ENCODE assay signal across 21 cellular contexts in the genomic region with DNA sequence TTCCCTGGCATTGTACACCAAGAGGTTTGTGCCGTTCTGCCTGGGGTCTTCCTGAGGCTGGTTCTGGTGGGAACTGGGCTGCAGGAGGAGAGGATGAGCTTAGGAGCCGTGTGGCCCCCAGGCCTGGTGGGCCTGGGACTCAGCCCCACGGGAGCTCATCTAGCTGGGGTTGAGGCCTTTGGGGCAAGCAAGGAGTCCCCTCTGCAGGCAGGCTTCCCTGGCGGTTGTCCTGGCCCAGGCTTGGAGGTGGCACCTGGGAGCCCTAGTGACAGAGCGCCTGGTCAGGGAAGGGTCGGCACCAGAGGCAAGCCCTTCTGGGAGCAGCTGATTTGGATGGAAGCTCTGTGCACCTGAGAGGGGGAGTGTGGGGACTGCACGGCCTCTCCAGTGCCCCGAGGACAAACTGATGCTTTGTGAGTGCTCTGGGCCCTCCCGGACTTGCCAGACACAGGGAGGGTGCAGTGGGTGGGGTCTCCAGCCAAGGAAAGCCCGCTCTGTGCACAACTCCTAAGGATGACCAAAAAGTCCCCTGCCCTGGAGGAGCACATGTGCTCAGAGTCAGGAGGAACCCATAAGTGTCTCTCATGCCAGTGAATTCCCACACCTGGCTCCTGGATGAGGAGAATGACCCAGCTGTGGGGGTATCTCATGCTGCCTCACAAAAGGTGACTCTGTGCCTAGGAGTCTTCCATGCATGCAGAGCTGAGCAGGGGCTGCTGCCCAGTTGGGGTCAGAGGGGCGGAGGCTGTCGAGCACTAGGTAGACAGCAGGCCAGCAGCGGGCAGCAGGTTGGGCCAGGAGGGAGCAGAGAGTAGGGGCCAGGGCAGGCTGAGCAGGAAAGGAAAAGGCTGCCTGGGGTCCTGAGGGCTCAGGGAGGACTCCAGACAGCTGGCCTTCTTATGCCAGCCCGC. TPM values are rescaled to one million over a fixed set of nuclear protein-coding genes. Genes with fewer than 3 reads are reported as not detected.
DNase-seq lines count a peak whose midpoint lies in the region; FAIRE-seq and TF ChIP-seq lines count a peak whose summit lies in the region.
"Had no signal": no experiment of that assay in that cellular context is flagged by ENCODE, and none has a peak within 500 bp of the region (broad histone marks: within the 10 kb centered on the region; RNA-seq: fewer than 3 reads in every experiment).

No MANE protein-coding gene starts in this region.

- H3K79me2 ChIP-seq in PC-9 (ENCODE audit: low read depth), result no peaks in the 10 kb centered on the region
- H3K79me2 ChIP-seq: parathyroid adenoma had no signal

- no peaks in the 10 kb centered on the region for H3K36me3 ChIP-seq in PC-9 (ENCODE audit: low read depth)
- peaks cover 6% of the 10 kb centered on the region for H3K36me3 ChIP-seq in bronchial epithelial cell (ENCODE audit: control insufficient read depth, insufficient read depth, low read length)

- H3K9me2 ChIP-seq in PC-9 (ENCODE audit: insufficient read depth), result no peaks in the 10 kb centered on the region

- TF ChIP-seq CTCF in PC-9 (conservative IDR thresholded peaks at IDR 0.05) (no peak), bronchial epithelial cell (IDR thresholded peaks at IDR 0.05; ENCODE audit: insufficient read depth, low read length, severe bottlenecking) (no peak), lower leg skin (IDR thresholded peaks at IDR 0.05) (no peak)

- 64 to 72% methylated on average over 11 to 14 of the region's 14 CpGs for WGBS in lower leg skin, 2 donors

- no peaks in the 10 kb centered on the region for H3K27me3 ChIP-seq in PC-9 (ENCODE audit: insufficient read depth, low read depth)
- no peaks in the 10 kb centered on the region for H3K27me3 ChIP-seq in bronchial epithelial cell (ENCODE audit: control insufficient read depth, insufficient read depth, low read length)

- no peak for FAIRE-seq in bronchial epithelial cell (lab: Jason Lieb, UNC)
- no peak for FAIRE-seq in GM12891 (lab: Jason Lieb, UNC)
- FAIRE-seq in GM12892 (lab: Jason Lieb, UNC), result no peak

- H4K20me1 ChIP-seq in PC-9 (ENCODE audit: insufficient read depth), result no peaks in the 10 kb centered on the region

- no peak overlapping the region for H3K27ac ChIP-seq in PC-9
- H3K27ac ChIP-seq: parathyroid adenoma had no signal

- no peak overlapping the region for H3K4me3 ChIP-seq in PC-9
- peak overlapping the region; percentile 49 for H3K4me3 ChIP-seq in bronchial epithelial cell (ENCODE audit: low read depth, low read length)
- H3K4me3 ChIP-seq in lower leg skin (ENCODE audit: low read depth, poor library complexity, severe bottlenecking), result no peak overlapping the region

- CTCF ChIA-PET in PC-9 (lab: Charles Lee), result no interaction called here

- intact Hi-C loops in PC-9 (cut with micrococcal nuclease; ENCODE audit: unreplicated experiment), result no loop called here
- intact Hi-C loops in lower leg skin (cut with DNase I; ENCODE audit: low total_unique reads), result no loop called here

- no peak for TF ChIP-seq POLR2A in lower leg skin (IDR thresholded peaks at IDR 0.05)
- TF ChIP-seq POLR2A in GM12891 (IDR thresholded peaks at IDR 0.05; ENCODE audit: low read depth, low read length), result no peak
- no peak for TF ChIP-seq POLR2A in GM12892 (IDR thresholded peaks at IDR 0.05; ENCODE audit: low read depth, low read length)

- DNase-seq in PC-9 (no peak), bronchial epithelial cell (ENCODE audit: low read depth) (no peak), lower leg skin (ENCODE audit: low spot score in 2 of 2) (peak; percentile 10 to 77), GM12891 (ENCODE audit: insufficient read length, low spot score) (no peak), GM12892 (ENCODE audit: insufficient read length) (no peak), cerebellum (ENCODE audit: low spot score) (no peak)
- DNase-seq in stimulated activated CD8-positive, alpha-beta memory T cell treated with anti-CD3 and anti-CD28 coated beads, Interleukin-4, amount 100 ng/mL, for 48 hours, result peak; percentile 15
- DNase-seq: activated CD4-positive, alpha-beta T cell treated with anti-CD3 and anti-CD28 coated beads for 1 hour; activated CD8-positive, alpha-beta T cell treated with anti-CD3 and anti-CD28 coated beads, Interleukin-2, amount 10 ng/mL, durations not matched to agents 7 days and 5 days; CD4-positive, CD25-positive, alpha-beta regulatory T cell; central memory CD4-positive, alpha-beta T cell; effector CD8-positive, alpha-beta T cell; naive thymus-derived CD8-positive, alpha-beta T cell; NCI-H187; NCI-H2227 treated with DMSO at 0.1 percent for 48 hours; NCI-H82 had no signal

- H3K4me1 ChIP-seq in PC-9 (replicated peaks; ENCODE audit: insufficient read depth), result peaks cover 56% of the 10 kb centered on the region
- H3K4me1 ChIP-seq: parathyroid adenoma had no signal

- POLR2A ChIA-PET in PC-9 (lab: Charles Lee; ENCODE audit: unreplicated experiment), result interaction anchor here (0.7 kb wide), 1 partner anchor 31 kb away, joined by 3 read pairs; no protein-coding TSS in a partner anchor

- peak overlapping the region; percentile 42 for H3K4me2 ChIP-seq in PC-9

- no peak overlapping the region for H2AFZ ChIP-seq in PC-9
- H2AFZ ChIP-seq: parathyroid adenoma had no signal

- peaks cover 22% of the 10 kb centered on the region for H3F3A ChIP-seq in PC-9 (ENCODE audit: insufficient read depth, low read depth)

- BruUV-seq in PC-9 (replicated peaks; lab: Mats Ljungman, UMichigan), result no TSS peak

- no peaks in the 10 kb centered on the region for H3K9me3 ChIP-seq in PC-9 (ENCODE audit: insufficient read depth, low read depth)

TF ChIP-seq in GM12891, 5 proteins besides CTCF, POLR2A, EP300 and RAD21:
- no peak for TF ChIP-seq POLR2AphosphoS5 (IDR thresholded peaks at IDR 0.05; ENCODE audit: low read depth, low read length)
TF ChIP-seq in GM12891: peak in this region for 0.

RNA-seq across cellular contexts. Expression of gene PAK6, which starts 2.7 kb away (rescaled TPM):
- total RNA-seq in PC-9 (2021) (10.7 and 11.7 TPM in 2 replicates), bronchial epithelial cell (11.6 and 11.8 TPM in 2 replicates), lower leg skin (10 to 100 TPM; 48.3 to 83.9 (median 70.4) TPM), cerebellum (3.7 TPM)
- polyA plus RNA-seq in GM12891 (2012; ENCODE audit: low read depth, missing spikeins), result 1.3 TPM
- polyA plus RNA-seq in GM12892 (2012; ENCODE audit: missing spikeins), result 1.4 TPM
- total RNA-seq: CD4-positive, CD25-positive, alpha-beta regulatory T cell; fibroblast of lung; glomerular endothelial cell; naive thymus-derived CD8-positive, alpha-beta T cell had no signal
- polyA plus RNA-seq: aorta; CD4-positive, CD25-positive, alpha-beta regulatory T cell had no signal

RNA-seq across cellular contexts. Expression of gene ANKRD63, which starts 41.3 kb away (rescaled TPM):
- total RNA-seq in PC-9 (2021), result not detected in 2 replicates
- total RNA-seq in bronchial epithelial cell, result not detected in 2 replicates
- total RNA-seq in lower leg skin, result not detected
- polyA plus RNA-seq in GM12891 (2012; ENCODE audit: low read depth, missing spikeins), result not detected
- polyA plus RNA-seq in GM12892 (2012; ENCODE audit: missing spikeins), result not detected
- total RNA-seq in cerebellum, result 0.27 TPM
- total RNA-seq: aorta, fibroblast of lung, HT1080 had no signal
- polyA plus RNA-seq: aorta; CD4-positive, CD25-positive, alpha-beta regulatory T cell; fibroblast of lung had no signal

Comparison
In these comparisons a context has a peak if more than half of its experiments do, and no peak if none do; other contexts are left out.
1. DNase-seq: peak in lower leg skin (2 of 2) and stimulated activated CD8-positive, alpha-beta memory T cell treated with anti-CD3 and anti-CD28 coated beads, Interleukin-4, amount 100 ng/mL, for 48 hours (single experiment); none in PC-9 (0 of 2), bronchial epithelial cell (single experiment), GM12891 (single experiment), GM12892 (single experiment) and cerebellum (single experiment).